In the genomic region with DNA sequence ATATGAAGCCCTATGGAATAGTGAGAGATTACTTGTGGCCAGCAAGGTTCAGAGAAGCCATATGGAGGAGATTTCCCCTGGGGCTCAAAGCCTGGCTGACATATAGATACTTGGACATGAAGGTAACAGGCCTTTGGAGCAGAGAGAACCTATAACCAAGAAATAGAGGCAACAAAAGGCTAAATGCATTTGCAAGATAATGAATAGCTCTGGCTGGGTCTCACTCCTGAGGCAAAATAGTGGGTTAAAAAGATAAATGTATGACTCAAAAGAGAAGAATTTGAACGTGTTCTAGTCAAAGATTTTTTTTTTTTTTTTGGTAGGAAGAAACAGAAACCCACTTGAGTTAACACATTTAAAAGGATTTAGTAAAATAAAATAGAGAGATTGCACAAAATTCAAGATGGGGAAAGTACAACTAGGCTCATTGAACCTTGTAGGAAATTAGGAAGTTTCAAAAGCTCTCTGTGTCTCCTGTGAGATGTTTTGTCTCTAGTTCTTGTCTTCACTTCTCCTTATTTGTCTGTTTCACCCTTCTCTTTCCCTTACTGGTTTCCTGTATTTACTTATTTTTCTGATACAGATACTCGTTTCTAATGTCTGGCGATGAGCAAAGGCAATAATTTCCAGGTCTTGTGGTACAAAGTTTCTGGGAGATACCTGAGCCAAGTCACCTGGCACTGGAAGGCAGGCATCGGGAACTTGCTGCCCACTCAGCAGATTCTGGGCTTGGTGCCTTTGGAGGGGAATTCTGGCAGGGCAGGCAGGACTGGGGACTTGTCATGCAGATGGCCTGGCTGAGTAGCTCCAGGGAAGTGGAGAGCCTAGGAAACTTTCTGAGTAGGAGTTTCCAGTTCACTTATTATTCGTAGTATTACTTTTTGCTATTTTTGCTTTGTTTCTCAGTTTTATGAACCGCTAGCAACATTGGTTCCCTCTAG, we compare ENCODE assay signal across 11 cellular contexts. TPM values are rescaled to one million over a fixed set of nuclear protein-coding genes. Genes with fewer than 3 reads are reported as not detected.
DNase-seq lines count a peak whose midpoint lies in the region; ATAC-seq, FAIRE-seq and TF ChIP-seq lines count a peak whose summit lies in the region.
"Had no signal": no experiment of that assay in that cellular context is flagged by ENCODE, and none has a peak within 500 bp of the region (broad histone marks: within the 10 kb centered on the region; RNA-seq: fewer than 3 reads in every experiment).

No MANE protein-coding gene starts in this region.

- H3K4me3 ChIP-seq in endodermal cell (ENCODE audit: low read length) (no peak overlapping the region), prostate gland (no peak overlapping the region), small intestine (ENCODE audit: low read depth in 1 of 2, low read length in 2 of 2) (no peak overlapping the region)
- H3K4me3 ChIP-seq: sigmoid colon, tibial artery had no signal

- DNase-seq in NCI-H226 (peak; percentile 41), endodermal cell (peak; percentile 77), prostate gland (ENCODE audit: low spot score) (peak; percentile 39), NAMALWA (ENCODE audit: low spot score) (no peak), small intestine (no peak)
- no peak for DNase-seq in activated effector memory CD4-positive, alpha-beta T cell treated with anti-CD3 and anti-CD28 coated beads, Interleukin-2, amount 50 U/mL, for 16 hours
- DNase-seq: activated effector memory CD4-positive, alpha-beta T cell treated with Interleukin-2 at 50 U/mL for 16 hours; sigmoid colon had no signal

- no peak for FAIRE-seq in small intestine (lab: Jason Lieb, UNC)

- ATAC-seq in GM19438 (IDR thresholded peaks at IDR 0.05; ENCODE audit: low read depth, unreplicated experiment) (peak; percentile 81), HG02623 (IDR thresholded peaks at IDR 0.05; ENCODE audit: unreplicated experiment) (no peak)

- H3K36me3 ChIP-seq in endodermal cell (ENCODE audit: control insufficient read depth, insufficient read depth, low read length), result no peaks in the 10 kb centered on the region
- no peaks in the 10 kb centered on the region for H3K36me3 ChIP-seq in prostate gland
- H3K36me3 ChIP-seq in small intestine (ENCODE audit: control insufficient read depth in 2 of 2, insufficient read depth in 2 of 2, low read length in 2 of 2), result no peaks in the 10 kb centered on the region
- H3K36me3 ChIP-seq: sigmoid colon, tibial artery had no signal

- no peaks in the 10 kb centered on the region for H3K9me3 Mint-ChIP-seq in endodermal cell

- intact Hi-C loops in prostate gland (cut with DNase I), result no loop called here

- H3K27ac ChIP-seq in endodermal cell (ENCODE audit: low read depth, low read length), result no peak overlapping the region
- no peak overlapping the region for H3K27ac ChIP-seq in prostate gland
- H3K27ac ChIP-seq in small intestine (ENCODE audit: low read depth in 1 of 2, low read length in 1 of 2), result no peak overlapping the region

- TF ChIP-seq CTCF in endodermal cell (conservative IDR thresholded peaks at IDR 0.05), result no peak
- TF ChIP-seq CTCF in prostate gland (IDR thresholded peaks at IDR 0.05), result no peak

- no peaks in the 10 kb centered on the region for H3K36me3 Mint-ChIP-seq in endodermal cell (ENCODE audit: low read depth)

- H3K4me1 Mint-ChIP-seq in endodermal cell, result peaks cover 21% of the 10 kb centered on the region

- H3K27me3 ChIP-seq in endodermal cell (ENCODE audit: control insufficient read depth, insufficient read depth, low read length, poor library complexity, severe bottlenecking) (no peaks in the 10 kb centered on the region), prostate gland (replicated peaks; ENCODE audit: insufficient read depth) (no peaks in the 10 kb centered on the region), small intestine (ENCODE audit: control insufficient read depth in 2 of 2, insufficient read depth in 2 of 2, low read length in 2 of 2) (no peaks in the 10 kb centered on the region)
- H3K27me3 ChIP-seq: sigmoid colon, tibial artery had no signal

- WGBS in endodermal cell (ENCODE audit: insufficient coverage in 1 of 2, insufficient read length in 1 of 2), 2 experiments, result 62 to 63% methylated on average over 5 to 6 of the region's 6 CpGs
- 29% methylated on average over 6 of the region's 6 CpGs for WGBS in prostate gland
- WGBS in small intestine, 3 donors, result 66 to 72% (median 67%) methylated on average over 6 of the region's 6 CpGs

- H3K9ac ChIP-seq in endodermal cell (ENCODE audit: extremely low read depth, low read length, poor library complexity, severe bottlenecking), result no peak overlapping the region

- H3K9me3 ChIP-seq in endodermal cell (ENCODE audit: control insufficient read depth, low read length) (no peaks in the 10 kb centered on the region), prostate gland (no peaks in the 10 kb centered on the region), small intestine (ENCODE audit: control insufficient read depth, low read depth) (no peaks in the 10 kb centered on the region)
- H3K9me3 ChIP-seq: sigmoid colon, tibial artery had no signal

- no peaks in the 10 kb centered on the region for H3K27me3 Mint-ChIP-seq in endodermal cell (ENCODE audit: insufficient read depth)

- peak overlapping the region; percentile 20 for H3K27ac Mint-ChIP-seq in endodermal cell

- TF ChIP-seq POLR2A in prostate gland (IDR thresholded peaks at IDR 0.05), result no peak

- H3K4me1 ChIP-seq in endodermal cell (ENCODE audit: control insufficient read depth, insufficient read depth, low read length) (peaks cover 9% of the 10 kb centered on the region), prostate gland (replicated peaks) (no peaks in the 10 kb centered on the region), small intestine (ENCODE audit: control insufficient read depth in 2 of 2, insufficient read depth in 1 of 2, low read depth in 1 of 2, low read length in 1 of 2) (no peaks in the 10 kb centered on the region)

- H3K4me3 Mint-ChIP-seq in endodermal cell, result no peak overlapping the region

RNA-seq across cellular contexts. Expression of a gene that starts 49.2 kb away (rescaled TPM):
- 10 to 100 TPM; 33.6 to 43.1 TPM for total RNA-seq in endodermal cell
- polyA plus RNA-seq in endodermal cell (2013, experiment 1 of 2), result 34.9 TPM
- polyA plus RNA-seq in endodermal cell (2013, experiment 2 of 2), result 36.3 TPM
- total RNA-seq in prostate gland, result 10 to 100 TPM; 21.3 to 33.8 TPM
- 1 to 10 TPM; 3.5 to 6.9 (median 3.6) TPM for polyA plus RNA-seq in small intestine

Comparison
In these comparisons a context has a peak if more than half of its experiments do, and no peak if none do; other contexts are left out.
1. DNase-seq: peak in NCI-H226 (single experiment), endodermal cell (single experiment) and prostate gland (single experiment); none in NAMALWA (single experiment), activated effector memory CD4-positive, alpha-beta T cell treated with anti-CD3 and anti-CD28 coated beads, Interleukin-2, amount 50 U/mL, for 16 hours (single experiment) and small intestine (single experiment).